Comparison of ENCODE assay signal across 8 cellular contexts in the genomic region with DNA sequence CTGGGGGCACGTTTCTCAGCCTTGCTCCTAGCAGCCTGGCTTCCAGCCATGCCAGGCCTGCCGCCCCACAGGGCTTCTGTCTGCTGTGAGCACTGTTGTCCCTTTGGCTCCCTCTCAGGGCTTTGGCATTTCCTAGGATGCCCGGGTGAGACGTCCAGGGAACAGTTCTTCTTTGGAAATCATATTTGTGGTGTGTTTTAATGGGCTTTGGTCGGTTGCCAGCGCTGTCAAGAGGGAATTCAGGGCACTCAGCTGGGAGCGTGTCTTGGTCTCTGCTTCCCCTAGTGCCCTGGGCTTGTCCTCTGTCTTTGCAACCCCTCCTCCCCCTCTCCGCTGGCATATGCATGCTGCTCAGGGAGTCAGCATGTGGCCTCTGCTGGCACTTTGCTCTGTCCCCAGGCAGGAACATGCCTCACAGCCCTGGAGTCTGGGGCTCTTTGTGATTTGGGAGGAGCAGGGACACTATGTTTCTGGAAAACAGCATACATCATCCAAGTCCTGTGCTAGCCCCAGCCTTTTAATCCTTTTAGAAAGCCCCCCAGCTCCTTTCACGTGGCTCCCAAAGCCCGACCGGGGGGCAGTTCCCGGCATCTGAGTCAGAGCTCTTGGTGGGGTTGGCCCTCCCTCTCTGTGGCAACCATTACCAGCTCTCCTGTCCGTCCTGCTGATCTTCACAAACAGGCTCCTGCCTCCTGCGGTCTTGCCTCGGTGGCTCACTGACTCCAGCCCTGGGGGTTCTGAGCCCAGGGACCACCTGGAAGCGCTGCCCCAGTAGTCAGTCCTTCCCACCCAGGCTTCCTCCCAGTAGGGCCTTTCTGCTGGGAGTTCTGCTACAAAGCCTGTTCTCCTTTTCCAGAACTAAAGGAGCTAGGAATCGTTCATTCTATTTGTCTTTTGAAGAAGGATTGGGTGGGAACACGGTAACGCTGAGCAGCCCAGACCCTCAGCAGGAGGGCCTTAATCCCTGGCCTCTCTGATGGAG.
A peak's percentile ranks its signal among the peaks of the same experiment; 100 is the strongest.
DNase-seq lines count a peak whose midpoint lies in the region; ATAC-seq and TF ChIP-seq lines count a peak whose summit lies in the region.

No MANE protein-coding gene starts in this region.

- peak; percentile 73 for DNase-seq in HS-5 (ENCODE audit: low read depth)
- peak; percentile 83 for DNase-seq in astrocyte of the cerebellum (ENCODE audit: low read depth)
- peak; percentile 14 for DNase-seq in iPS DF 4.7 (ENCODE audit: extremely low read depth, low spot score)
- no peak for DNase-seq in stimulated activated effector memory CD8-positive, alpha-beta T cell treated with anti-CD3 and anti-CD28 coated beads, Interleukin-12 subunit alpha, Interleukin-12 subunit beta, amount 100 ng/mL, for 72 hours (ENCODE audit: low spot score in 2 of 2)
- DNase-seq in SHP77 (lab: John Stamatoyannopoulos, UW): no peak

- no peak for ATAC-seq in stimulated activated effector memory CD8-positive, alpha-beta T cell treated with anti-CD3 and anti-CD28 coated beads, Interleukin-12 subunit alpha, Interleukin-12 subunit beta, amount 100 ng/mL, for 72 hours
- no peak for ATAC-seq in HG02884 (IDR thresholded peaks at IDR 0.05; ENCODE audit: unreplicated experiment)
- no peak for ATAC-seq in HG03108 (IDR thresholded peaks at IDR 0.05; ENCODE audit: unreplicated experiment)
- no peak for ATAC-seq in GM19324 (IDR thresholded peaks at IDR 0.05; ENCODE audit: low FRiP score, unreplicated experiment)

- H3K36me3 Mint-ChIP-seq in stimulated activated effector memory CD8-positive, alpha-beta T cell treated with anti-CD3 and anti-CD28 coated beads, Interleukin-12 subunit alpha, Interleukin-12 subunit beta, amount 100 ng/mL, for 72 hours: peaks cover 77% of the 10 kb centered on the region

- peaks cover 38% of the 10 kb centered on the region for H3K4me1 Mint-ChIP-seq in stimulated activated effector memory CD8-positive, alpha-beta T cell treated with anti-CD3 and anti-CD28 coated beads, Interleukin-12 subunit alpha, Interleukin-12 subunit beta, amount 100 ng/mL, for 72 hours

- no peaks in the 10 kb centered on the region for H3K9me3 Mint-ChIP-seq in stimulated activated effector memory CD8-positive, alpha-beta T cell treated with anti-CD3 and anti-CD28 coated beads, Interleukin-12 subunit alpha, Interleukin-12 subunit beta, amount 100 ng/mL, for 72 hours

- peak; percentile 8 for TF ChIP-seq CTCF in astrocyte of the cerebellum (IDR thresholded peaks at IDR 0.05; ENCODE audit: low read depth, low read length, missing control alignments)

- in situ Hi-C loops in astrocyte of the cerebellum (cut with HindIII; ENCODE audit: low sequenced_read_pairs): no loop called here

- H3K27ac Mint-ChIP-seq in stimulated activated effector memory CD8-positive, alpha-beta T cell treated with anti-CD3 and anti-CD28 coated beads, Interleukin-12 subunit alpha, Interleukin-12 subunit beta, amount 100 ng/mL, for 72 hours: peak overlapping the region; percentile 60

- no peak overlapping the region for H3K4me3 Mint-ChIP-seq in stimulated activated effector memory CD8-positive, alpha-beta T cell treated with anti-CD3 and anti-CD28 coated beads, Interleukin-12 subunit alpha, Interleukin-12 subunit beta, amount 100 ng/mL, for 72 hours

- H3K4me3 ChIP-seq in astrocyte of the cerebellum (ENCODE audit: low read depth, low read length): no peak overlapping the region

Comparison
In these comparisons a context has a peak if more than half of its experiments do, and no peak if none do; other contexts are left out.
1. DNase-seq: peak in HS-5 (single experiment), astrocyte of the cerebellum (single experiment) and iPS DF 4.7 (single experiment); none in stimulated activated effector memory CD8-positive, alpha-beta T cell treated with anti-CD3 and anti-CD28 coated beads, Interleukin-12 subunit alpha, Interleukin-12 subunit beta, amount 100 ng/mL, for 72 hours (0 of 2) and SHP77 (0 of 2).